10 cellular contexts compared by ENCODE assay signal in the genomic region with DNA sequence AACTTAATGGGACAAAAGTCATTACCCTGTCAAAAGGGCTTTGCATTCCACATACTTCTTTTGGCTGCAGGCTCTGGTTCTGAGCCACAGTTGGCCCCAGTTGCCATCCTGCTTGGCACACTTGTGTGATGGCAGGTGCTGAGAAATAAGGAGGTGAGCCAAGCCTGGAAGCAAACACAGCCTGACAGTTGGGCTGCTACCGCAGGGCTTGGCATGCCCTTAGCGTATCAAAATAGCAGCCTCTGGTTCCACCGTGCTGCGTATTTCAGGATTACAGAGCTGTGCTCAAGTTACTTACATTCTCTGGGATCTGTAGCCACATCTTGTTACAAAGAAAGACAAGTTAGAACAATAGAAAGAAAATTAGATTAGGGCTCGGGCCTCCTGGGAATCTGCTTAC. TPM values are rescaled to one million over a fixed set of nuclear protein-coding genes. Genes with fewer than 3 reads are reported as not detected.
DNase-seq lines count a peak whose midpoint lies in the region; ATAC-seq and TF ChIP-seq lines count a peak whose summit lies in the region.
"Had no signal": no experiment of that assay in that cellular context is flagged by ENCODE, and none has a peak within 500 bp of the region (broad histone marks: within the 10 kb centered on the region; RNA-seq: fewer than 3 reads in every experiment).

No MANE protein-coding gene starts in this region.

- TF ChIP-seq POLR2A in sigmoid colon (IDR thresholded peaks at IDR 0.05): no peak

- peak; percentile 93 to 95 for ATAC-seq in left cardiac atrium

- H3K4me3 ChIP-seq in astrocyte of the cerebellum (ENCODE audit: low read depth, low read length) (no peak overlapping the region), sigmoid colon (no peak overlapping the region)

- intact Hi-C loops in left cardiac atrium (cut with DNase I): no loop called here
- intact Hi-C loops in sigmoid colon (cut with DNase I): loop anchor here (2.0 to 5.0 kb wide), 2 partner anchors 58 to 459 kb away; no protein-coding TSS in a partner anchor

- H3K27me3 ChIP-seq in sigmoid colon: no peaks in the 10 kb centered on the region

- peak; percentile 20 for TF ChIP-seq CTCF in astrocyte of the cerebellum (IDR thresholded peaks at IDR 0.05; ENCODE audit: low read depth, low read length, missing control alignments)
- peak; percentile 23 to 38 (median 30) for TF ChIP-seq CTCF in sigmoid colon (IDR thresholded peaks at IDR 0.05)

- H3K9me3 ChIP-seq in sigmoid colon: no peaks in the 10 kb centered on the region

- DNase-seq in NCI-H1092 (lab: John Stamatoyannopoulos, UW) (peak; percentile 71), astrocyte of the cerebellum (ENCODE audit: low read depth) (no peak), left cardiac atrium (peak; percentile 67), sigmoid colon (peak; percentile 85), globus pallidus (ENCODE audit: low spot score) (no peak), GF-D8 (lab: John Stamatoyannopoulos, UW) (no peak)
- no peak for DNase-seq in activated CD4-positive, alpha-beta T cell treated with anti-CD3 and anti-CD28 coated beads for 1 hour
- no peak for DNase-seq in effector CD4-positive, alpha-beta T cell
- DNase-seq: activated CD4-positive, CD25-positive, alpha-beta regulatory T cell treated with anti-CD3 and anti-CD28 coated beads, Interleukin-2, amount 50 U/mL, for 72 hours; stimulated activated CD4-positive, alpha-beta T cell treated with anti-CD3 and anti-CD28 coated beads, Interleukin-2, amount 100 ng/mL, for 48 hours had no signal

- peak overlapping the region in 3 of 4 donors; percentile 60 to 70 (median 61) for H3K27ac ChIP-seq in sigmoid colon

- no peaks in the 10 kb centered on the region for H3K36me3 ChIP-seq in sigmoid colon

- peaks cover 0 to 40% (median 25%) of the 10 kb centered on the region in 4 donors for H3K4me1 ChIP-seq in sigmoid colon

- in situ Hi-C loops in astrocyte of the cerebellum (cut with HindIII; ENCODE audit: low sequenced_read_pairs): loop anchor here (25.0 kb wide), 1 partner anchor 136 kb away; no protein-coding TSS in a partner anchor

- TF ChIP-seq EP300 in sigmoid colon (IDR thresholded peaks at IDR 0.05): peak in 1 of 4 donors; percentile 20

- WGBS in sigmoid colon, 2 donors: 33 to 62% methylated on average over 5 of the region's 5 CpGs

RNA-seq across cellular contexts. Expression of gene MTHFD1L, which starts 11.1 kb away (rescaled TPM):
- total RNA-seq in left cardiac atrium (10 to 100 TPM in 1 of 2 donors, 1 to 10 TPM in 1; 4.8 to 19.7 TPM), sigmoid colon (10 to 100 TPM in 1 of 4 donors, 1 to 10 TPM in 3; 2.5 to 17.9 (median 5.6) TPM)
- polyA plus RNA-seq in sigmoid colon: 10 to 100 TPM in 1 of 3 donors, 1 to 10 TPM in 1, under 1 TPM in 1; 0.60 to 12.2 (median 1.4) TPM

Comparison
In these comparisons a context has a peak if more than half of its experiments do, and no peak if none do; other contexts are left out.
1. DNase-seq: peak in NCI-H1092 (single experiment), left cardiac atrium (single experiment) and sigmoid colon (single experiment); none in astrocyte of the cerebellum (single experiment), globus pallidus (single experiment), activated CD4-positive, alpha-beta T cell treated with anti-CD3 and anti-CD28 coated beads for 1 hour (single experiment), effector CD4-positive, alpha-beta T cell (single experiment) and GF-D8 (single experiment).